ENCODE assay signal across 1 cellular context in the genomic region with DNA sequence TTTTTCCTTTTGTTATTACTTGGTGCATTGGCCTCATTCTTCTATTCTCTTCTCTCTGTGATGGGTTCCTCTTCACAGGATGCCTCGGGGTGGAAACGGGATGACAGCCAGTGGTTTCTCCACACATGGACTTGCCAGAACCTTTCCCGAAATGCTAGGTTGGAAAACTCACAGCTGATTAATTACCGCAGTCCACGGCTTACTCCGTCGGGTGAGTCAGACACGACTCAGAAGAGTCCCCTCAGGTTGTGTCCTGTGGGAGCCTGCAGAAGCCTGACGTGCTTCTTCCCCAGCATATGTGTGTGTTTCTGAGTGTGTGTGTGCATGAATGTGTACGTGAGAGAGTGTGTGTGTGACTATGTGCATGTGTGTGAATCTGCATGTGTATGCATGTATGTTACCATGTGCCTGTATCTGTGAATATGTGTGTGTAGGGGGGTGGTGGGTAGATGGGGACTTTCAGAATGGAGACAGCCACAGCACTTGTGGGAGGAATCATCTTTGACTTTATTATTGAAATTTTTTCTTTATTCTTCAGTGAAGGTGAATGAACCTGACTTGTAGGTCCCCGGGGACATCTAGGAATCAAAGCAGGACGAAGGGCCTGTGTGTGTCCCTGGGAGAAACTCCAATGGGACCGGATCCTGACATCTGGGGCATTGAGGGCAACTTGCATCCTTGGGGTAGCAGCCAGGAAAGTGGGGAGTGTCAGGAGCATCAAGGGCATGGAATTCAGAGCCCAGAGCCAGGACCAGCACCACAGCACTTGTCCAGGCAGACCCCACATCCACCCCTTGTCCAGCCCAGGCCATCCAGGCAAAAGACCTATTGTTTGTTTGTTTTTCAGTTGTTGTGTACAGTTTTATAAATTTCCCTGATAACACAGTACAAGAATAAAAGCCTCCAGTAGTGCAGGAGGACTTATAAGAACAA.
A peak's percentile ranks its signal among the peaks of the same experiment; 100 is the strongest.
TF ChIP-seq lines count a peak whose summit lies in the region.

No MANE protein-coding gene starts in this region.

TF ChIP-seq in HepG2, 621 proteins besides CTCF, POLR2A, EP300 and RAD21:
- TF ChIP-seq, protein P1, sequence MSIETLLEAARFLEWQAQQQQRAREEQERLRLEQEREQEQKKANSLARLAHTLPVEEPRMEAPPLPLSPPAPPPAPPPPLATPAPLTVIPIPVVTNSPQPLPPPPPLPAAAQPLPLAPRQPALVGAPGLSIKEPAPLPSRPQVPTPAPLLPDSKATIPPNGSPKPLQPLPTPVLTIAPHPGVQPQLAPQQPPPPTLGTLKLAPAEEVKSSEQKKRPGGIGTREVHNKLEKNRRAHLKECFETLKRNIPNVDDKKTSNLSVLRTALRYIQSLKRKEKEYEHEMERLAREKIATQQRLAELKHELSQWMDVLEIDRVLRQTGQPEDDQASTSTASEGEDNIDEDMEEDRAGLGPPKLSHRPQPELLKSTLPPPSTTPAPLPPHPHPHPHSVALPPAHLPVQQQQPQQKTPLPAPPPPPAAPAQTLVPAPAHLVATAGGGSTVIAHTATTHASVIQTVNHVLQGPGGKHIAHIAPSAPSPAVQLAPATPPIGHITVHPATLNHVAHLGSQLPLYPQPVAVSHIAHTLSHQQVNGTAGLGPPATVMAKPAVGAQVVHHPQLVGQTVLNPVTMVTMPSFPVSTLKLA (IDR thresholded peaks at IDR 0.05), result peak; percentile 73
- no peak for TF ChIP-seq ZNF264 (CRISPR knock-in tag; IDR thresholded peaks at IDR 0.05)
